Comparison of ENCODE assay signal across 18 cellular contexts in genomic region chr21:19181604-19182140, GRCh38.
DNase-seq lines count a peak whose midpoint lies in the region; ATAC-seq, FAIRE-seq and TF ChIP-seq lines count a peak whose summit lies in the region.
"Had no signal": no experiment of that assay in that cellular context is flagged by ENCODE, and none has a peak within 500 bp of the region (broad histone marks: within the 10 kb centered on the region; RNA-seq: fewer than 3 reads in every experiment).

No MANE protein-coding gene starts in this region.

- FAIRE-seq in RCC 7860 (lab: Jason Lieb, UNC) = no peak
- FAIRE-seq: G401.6, GM12878, GM19239 had no signal

- no peak overlapping the region for H3K4me3 ChIP-seq in hepatocyte
- H3K4me3 ChIP-seq: GM12878, GM23338 had no signal

- no peak overlapping the region for H2AFZ ChIP-seq in hepatocyte
- H2AFZ ChIP-seq: GM23338 had no signal

- no peaks in the 10 kb centered on the region for H3K36me3 ChIP-seq in hepatocyte (replicated peaks; ENCODE audit: insufficient read depth, low read depth)

- no peaks in the 10 kb centered on the region for H3K9me2 ChIP-seq in hepatocyte (replicated peaks; ENCODE audit: insufficient read depth)

- peak; percentile 63 for DNase-seq in GF-D8 (lab: John Stamatoyannopoulos, UW)
- peak; percentile 90 for DNase-seq in RCC 7860 (ENCODE audit: low spot score)
- peak; percentile 17 for DNase-seq in hepatocyte (ENCODE audit: low spot score)
- no peak for DNase-seq in amygdala (lab: John Stamatoyannopoulos, UW)
- DNase-seq: C1 segment of cervical spinal cord; Caco-2; CD4-positive, CD25-positive, alpha-beta regulatory T cell; CD8-positive, alpha-beta T cell; DMS153; DND-41; H9 had no signal

- TF ChIP-seq CTCF in hepatocyte (IDR thresholded peaks at IDR 0.05; ENCODE audit: poor library complexity) = no peak

- WGBS in hepatocyte (ENCODE audit: low lambda C conversion rate, missing lambda C conversion rate) = 89% methylated on average over 3 of the region's 3 CpGs

- no peaks in the 10 kb centered on the region for H4K20me1 ChIP-seq in hepatocyte (ENCODE audit: insufficient read depth, poor library complexity, severe bottlenecking)

- no peaks in the 10 kb centered on the region for H3K27me3 ChIP-seq in hepatocyte

- ATAC-seq in HG02610 (IDR thresholded peaks at IDR 0.05; ENCODE audit: unreplicated experiment) (no peak), GM19395 (IDR thresholded peaks at IDR 0.05; ENCODE audit: unreplicated experiment) (no peak)
- ATAC-seq: CD8-positive, alpha-beta T cell; GM12878; GM23338; HCT116 had no signal

- H3K4me2 ChIP-seq in hepatocyte = no peak overlapping the region
- H3K4me2 ChIP-seq: GM23338 had no signal

- no peaks in the 10 kb centered on the region for H3K9me3 ChIP-seq in hepatocyte (ENCODE audit: low read depth)
- H3K9me3 ChIP-seq: Caco-2 had no signal

- no peaks in the 10 kb centered on the region for H3K4me1 ChIP-seq in hepatocyte (ENCODE audit: insufficient read depth)
- H3K4me1 ChIP-seq: Caco-2 had no signal

- H3K79me2 ChIP-seq in hepatocyte = no peaks in the 10 kb centered on the region

- H3K27ac ChIP-seq in hepatocyte = no peak overlapping the region

Comparison
In these comparisons a context has a peak if more than half of its experiments do, and no peak if none do; other contexts are left out.
1. DNase-seq: peak in GF-D8 (single experiment), RCC 7860 (single experiment) and hepatocyte (single experiment); none in amygdala (0 of 56).